Comparison of ENCODE assay signal across 23 cellular contexts in the genomic region with DNA sequence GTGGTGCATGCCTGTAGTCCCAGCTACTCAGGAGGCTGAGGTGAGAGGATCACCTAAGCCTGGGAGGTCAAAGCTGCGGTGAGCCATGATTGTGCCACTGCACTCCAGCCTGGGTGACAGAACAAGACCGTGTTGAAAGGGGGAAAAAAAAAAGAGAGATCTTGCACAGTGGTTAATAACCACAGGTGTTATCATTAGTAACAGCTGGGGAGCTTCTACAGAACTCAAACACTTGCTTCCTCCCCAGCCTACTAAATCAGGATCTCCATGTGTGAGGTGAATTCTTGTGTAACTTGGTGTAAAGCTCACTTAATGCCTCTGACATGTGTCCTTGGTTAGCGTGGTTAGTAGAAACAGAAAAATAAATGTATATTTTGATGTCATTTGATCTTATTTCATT.
"Had no signal": no experiment of that assay in that cellular context is flagged by ENCODE, and none has a peak within 500 bp of the region (broad histone marks: within the 10 kb centered on the region; RNA-seq: fewer than 3 reads in every experiment).

No MANE protein-coding gene starts in this region.

- H3K27me3 ChIP-seq: foreskin keratinocyte, left lung, ovary, sigmoid colon, thyroid gland had no signal

- H3K36me3 ChIP-seq: esophagus muscularis mucosa, gastroesophageal sphincter, heart left ventricle, left lung, ovary, sigmoid colon, stomach, thyroid gland had no signal

- H3K4me1 Mint-ChIP-seq: natural killer cell; stimulated activated effector memory CD8-positive, alpha-beta T cell treated with anti-CD3 and anti-CD28 coated beads, Interleukin-12 subunit alpha, Interleukin-12 subunit beta, amount 100 ng/mL, for 72 hours had no signal

- H3K4me3 Mint-ChIP-seq: natural killer cell; stimulated activated effector memory CD8-positive, alpha-beta T cell treated with anti-CD3 and anti-CD28 coated beads, Interleukin-12 subunit alpha, Interleukin-12 subunit beta, amount 100 ng/mL, for 72 hours had no signal

- H3K4me3 ChIP-seq: esophagus muscularis mucosa, gastroesophageal sphincter, heart left ventricle, left lung, ovary, psoas muscle, sigmoid colon, stomach, thyroid gland had no signal

- H3K27ac Mint-ChIP-seq: natural killer cell; stimulated activated effector memory CD8-positive, alpha-beta T cell treated with anti-CD3 and anti-CD28 coated beads, Interleukin-12 subunit alpha, Interleukin-12 subunit beta, amount 100 ng/mL, for 72 hours had no signal

- H3K36me3 Mint-ChIP-seq: stimulated activated effector memory CD8-positive, alpha-beta T cell treated with anti-CD3 and anti-CD28 coated beads, Interleukin-12 subunit alpha, Interleukin-12 subunit beta, amount 100 ng/mL, for 72 hours had no signal

- H3K27ac ChIP-seq: esophagus muscularis mucosa, foreskin keratinocyte, gastroesophageal sphincter, heart left ventricle, left lung, ovary, psoas muscle, sigmoid colon, stomach, thyroid gland had no signal

- H3K9me3 ChIP-seq: ovary, sigmoid colon, thyroid gland had no signal

- H3K4me1 ChIP-seq: esophagus muscularis mucosa, foreskin keratinocyte, gastroesophageal sphincter, heart left ventricle, left lung, psoas muscle, sigmoid colon, stomach, thyroid gland had no signal

- DNase-seq: dermis blood vessel endothelial cell; effector memory CD4-positive, alpha-beta T cell; foreskin keratinocyte; heart left ventricle; hippocampal formation; left cardiac atrium; left lung; natural killer cell; occipital lobe; ovary; posterior cingulate gyrus; psoas muscle; right cardiac atrium; sigmoid colon; stimulated activated CD4-positive, alpha-beta T cell treated with anti-CD3 and anti-CD28 coated beads, Interleukin-2, amount 100 ng/mL, for 24 hours; stimulated activated CD4-positive, alpha-beta T cell treated with anti-CD3 and anti-CD28 coated beads, Interleukin-4, amount 100 ng/mL, for 24 hours; stimulated activated naive CD4-positive, alpha-beta T cell treated with Interleukin-2 at 50 U/mL for 16 hours; stomach; thyroid gland; trophoblast cell had no signal

- ATAC-seq: foreskin keratinocyte; gastroesophageal sphincter; heart left ventricle; left cardiac atrium; left lung; natural killer cell; psoas muscle; right cardiac atrium; stimulated activated effector memory CD8-positive, alpha-beta T cell treated with anti-CD3 and anti-CD28 coated beads, Interleukin-12 subunit alpha, Interleukin-12 subunit beta, amount 100 ng/mL, for 72 hours had no signal
